8 cellular contexts compared by ENCODE assay signal in genomic region chr1:155938220-155938627, GRCh38. TPM values are rescaled to one million over a fixed set of nuclear protein-coding genes. Genes with fewer than 3 reads are reported as not detected.
DNase-seq lines count a peak whose midpoint lies in the region; ATAC-seq and TF ChIP-seq lines count a peak whose summit lies in the region.

No MANE protein-coding gene starts in this region.

- H3K4me1 ChIP-seq in endodermal cell (ENCODE audit: control insufficient read depth, insufficient read depth, low read length) (no peaks in the 10 kb centered on the region), muscle layer of duodenum (ENCODE audit: control insufficient read depth in 1 of 2, insufficient read depth in 2 of 2, low read length in 2 of 2) (peaks cover 21 to 26% of the 10 kb centered on the region in 2 donors)

- H3K9ac ChIP-seq in SK-N-MC (ENCODE audit: insufficient read length): peak overlapping the region; percentile 58
- no peak overlapping the region for H3K9ac ChIP-seq in endodermal cell (ENCODE audit: extremely low read depth, low read length, poor library complexity, severe bottlenecking)

- no peaks in the 10 kb centered on the region for H3K9me3 Mint-ChIP-seq in activated naive CD4-positive, alpha-beta T cell treated with anti-CD3 and anti-CD28 coated beads, Interleukin-2, amount 50 U/mL, for 24 hours
- no peaks in the 10 kb centered on the region for H3K9me3 Mint-ChIP-seq in endodermal cell

- H3K4me3 ChIP-seq in SK-N-MC (no peak overlapping the region), endodermal cell (ENCODE audit: low read length) (no peak overlapping the region), muscle layer of duodenum (ENCODE audit: low read depth in 1 of 2, low read length in 2 of 2) (no peak overlapping the region)

- H3K27ac ChIP-seq in SK-N-MC (peak overlapping the region; percentile 89), endodermal cell (ENCODE audit: low read depth, low read length) (no peak overlapping the region), muscle layer of duodenum (ENCODE audit: low read length) (peak overlapping the region; percentile 13)

- no peaks in the 10 kb centered on the region for H3K27me3 ChIP-seq in endodermal cell (ENCODE audit: control insufficient read depth, insufficient read depth, low read length, poor library complexity, severe bottlenecking)
- no peaks in the 10 kb centered on the region for H3K27me3 ChIP-seq in muscle layer of duodenum (ENCODE audit: low read depth, low read length)

- H3K27ac Mint-ChIP-seq in activated naive CD4-positive, alpha-beta T cell treated with anti-CD3 and anti-CD28 coated beads, Interleukin-2, amount 50 U/mL, for 24 hours: peak overlapping the region; percentile 25
- peak overlapping the region; percentile 19 for H3K27ac Mint-ChIP-seq in endodermal cell

- no peak for ATAC-seq in HG02763 (IDR thresholded peaks at IDR 0.05; ENCODE audit: unreplicated experiment)

- H3K9me3 ChIP-seq in SK-N-MC (ENCODE audit: low read depth, low read length) (no peaks in the 10 kb centered on the region), endodermal cell (ENCODE audit: control insufficient read depth, low read length) (no peaks in the 10 kb centered on the region), muscle layer of duodenum (ENCODE audit: control insufficient read depth in 1 of 2, low read length in 2 of 2) (no peaks in the 10 kb centered on the region)

- TF ChIP-seq CTCF in endodermal cell (conservative IDR thresholded peaks at IDR 0.05): peak; percentile 81

- WGBS in endodermal cell (ENCODE audit: insufficient coverage in 1 of 2, insufficient read length in 1 of 2), 2 experiments: 0% methylated on average over 1 of the region's 1 CpG; no CpG with 5 or more reads in 1 of the 2 experiments

- peaks cover 39% of the 10 kb centered on the region for H3K4me1 Mint-ChIP-seq in activated naive CD4-positive, alpha-beta T cell treated with anti-CD3 and anti-CD28 coated beads, Interleukin-2, amount 50 U/mL, for 24 hours
- peaks cover 3% of the 10 kb centered on the region for H3K4me1 Mint-ChIP-seq in endodermal cell

- H3K36me3 Mint-ChIP-seq in activated naive CD4-positive, alpha-beta T cell treated with anti-CD3 and anti-CD28 coated beads, Interleukin-2, amount 50 U/mL, for 24 hours: no peaks in the 10 kb centered on the region
- no peaks in the 10 kb centered on the region for H3K36me3 Mint-ChIP-seq in endodermal cell (ENCODE audit: low read depth)

- no peaks in the 10 kb centered on the region for H3K27me3 Mint-ChIP-seq in activated naive CD4-positive, alpha-beta T cell treated with anti-CD3 and anti-CD28 coated beads, Interleukin-2, amount 50 U/mL, for 24 hours
- no peaks in the 10 kb centered on the region for H3K27me3 Mint-ChIP-seq in endodermal cell (ENCODE audit: insufficient read depth)

- H3K4me3 Mint-ChIP-seq in activated naive CD4-positive, alpha-beta T cell treated with anti-CD3 and anti-CD28 coated beads, Interleukin-2, amount 50 U/mL, for 24 hours: no peak overlapping the region
- H3K4me3 Mint-ChIP-seq in endodermal cell: no peak overlapping the region

- no peak for DNase-seq in activated naive CD4-positive, alpha-beta T cell treated with Interleukin-2 at 50 U/mL for 16 hours
- DNase-seq in NAMALWA (ENCODE audit: low spot score) (peak; percentile 82), SK-N-MC (ENCODE audit: low read depth, low spot score) (peak; percentile 67), endodermal cell (peak; percentile 73), activated gamma-delta T cell treated with Interleukin-2 at 50 U/mL for 16 hours (no peak)

- H3K36me3 ChIP-seq in SK-N-MC (ENCODE audit: insufficient read depth, low read length) (peaks cover 6% of the 10 kb centered on the region), endodermal cell (ENCODE audit: control insufficient read depth, insufficient read depth, low read length) (peaks cover 5% of the 10 kb centered on the region), muscle layer of duodenum (ENCODE audit: control insufficient read depth in 1 of 2, insufficient read depth in 2 of 2, low read length in 2 of 2) (no peaks in the 10 kb centered on the region)

RNA-seq across cellular contexts. Expression of gene RXFP4, which starts 3.2 kb away (rescaled TPM):
- total RNA-seq in endodermal cell: not detected
- polyA plus RNA-seq in endodermal cell (2013, experiment 1 of 2): not detected
- not detected for polyA plus RNA-seq in endodermal cell (2013, experiment 2 of 2)

RNA-seq across cellular contexts. Expression of gene KHDC4, which starts 4.0 kb away (rescaled TPM):
- 10 to 100 TPM; 67.7 to 76.2 TPM for total RNA-seq in endodermal cell
- polyA plus RNA-seq in endodermal cell (2013, experiment 1 of 2): 46.7 TPM
- 39.0 TPM for polyA plus RNA-seq in endodermal cell (2013, experiment 2 of 2)

RNA-seq across cellular contexts. Expression of gene RIT1, which starts 27.1 kb away (rescaled TPM):
- total RNA-seq in endodermal cell: 10 to 100 TPM; 26.0 to 39.2 TPM
- 24.9 TPM for polyA plus RNA-seq in endodermal cell (2013, experiment 1 of 2)
- polyA plus RNA-seq in endodermal cell (2013, experiment 2 of 2): 29.0 TPM

RNA-seq across cellular contexts. Expression of gene ARHGEF2, which starts 40.1 kb away (rescaled TPM):
- total RNA-seq in endodermal cell: 100 to 1,000 TPM; 134 to 147 TPM
- 80.1 TPM for polyA plus RNA-seq in endodermal cell (2013, experiment 1 of 2)
- 71.9 TPM for polyA plus RNA-seq in endodermal cell (2013, experiment 2 of 2)

Comparison
In these comparisons a context has a peak if more than half of its experiments do, and no peak if none do; other contexts are left out.
1. DNase-seq: peak in NAMALWA (single experiment), SK-N-MC (single experiment) and endodermal cell (single experiment); none in activated naive CD4-positive, alpha-beta T cell treated with Interleukin-2 at 50 U/mL for 16 hours (single experiment) and activated gamma-delta T cell treated with Interleukin-2 at 50 U/mL for 16 hours (single experiment).